ENCODE assay signal across 1 cellular context in genomic region chr6:142913511-142914047, GRCh38.
TF ChIP-seq lines count a peak whose summit lies in the region.

No MANE protein-coding gene starts in this region.

TF ChIP-seq in GM12878, 131 proteins besides CTCF, POLR2A, EP300 and RAD21 (continued from another document and continues in another):
- TF ChIP-seq, protein P1, sequence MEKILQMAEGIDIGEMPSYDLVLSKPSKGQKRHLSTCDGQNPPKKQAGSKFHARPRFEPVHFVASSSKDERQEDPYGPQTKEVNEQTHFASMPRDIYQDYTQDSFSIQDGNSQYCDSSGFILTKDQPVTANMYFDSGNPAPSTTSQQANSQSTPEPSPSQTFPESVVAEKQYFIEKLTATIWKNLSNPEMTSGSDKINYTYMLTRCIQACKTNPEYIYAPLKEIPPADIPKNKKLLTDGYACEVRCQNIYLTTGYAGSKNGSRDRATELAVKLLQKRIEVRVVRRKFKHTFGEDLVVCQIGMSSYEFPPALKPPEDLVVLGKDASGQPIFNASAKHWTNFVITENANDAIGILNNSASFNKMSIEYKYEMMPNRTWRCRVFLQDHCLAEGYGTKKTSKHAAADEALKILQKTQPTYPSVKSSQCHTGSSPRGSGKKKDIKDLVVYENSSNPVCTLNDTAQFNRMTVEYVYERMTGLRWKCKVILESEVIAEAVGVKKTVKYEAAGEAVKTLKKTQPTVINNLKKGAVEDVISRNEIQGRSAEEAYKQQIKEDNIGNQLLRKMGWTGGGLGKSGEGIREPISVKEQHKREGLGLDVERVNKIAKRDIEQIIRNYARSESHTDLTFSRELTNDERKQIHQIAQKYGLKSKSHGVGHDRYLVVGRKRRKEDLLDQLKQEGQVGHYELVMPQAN (conservative IDR thresholded peaks at IDR 0.05) = peak; percentile 50; the same call in 1 of the 2 replicates
- TF ChIP-seq, protein P2, sequence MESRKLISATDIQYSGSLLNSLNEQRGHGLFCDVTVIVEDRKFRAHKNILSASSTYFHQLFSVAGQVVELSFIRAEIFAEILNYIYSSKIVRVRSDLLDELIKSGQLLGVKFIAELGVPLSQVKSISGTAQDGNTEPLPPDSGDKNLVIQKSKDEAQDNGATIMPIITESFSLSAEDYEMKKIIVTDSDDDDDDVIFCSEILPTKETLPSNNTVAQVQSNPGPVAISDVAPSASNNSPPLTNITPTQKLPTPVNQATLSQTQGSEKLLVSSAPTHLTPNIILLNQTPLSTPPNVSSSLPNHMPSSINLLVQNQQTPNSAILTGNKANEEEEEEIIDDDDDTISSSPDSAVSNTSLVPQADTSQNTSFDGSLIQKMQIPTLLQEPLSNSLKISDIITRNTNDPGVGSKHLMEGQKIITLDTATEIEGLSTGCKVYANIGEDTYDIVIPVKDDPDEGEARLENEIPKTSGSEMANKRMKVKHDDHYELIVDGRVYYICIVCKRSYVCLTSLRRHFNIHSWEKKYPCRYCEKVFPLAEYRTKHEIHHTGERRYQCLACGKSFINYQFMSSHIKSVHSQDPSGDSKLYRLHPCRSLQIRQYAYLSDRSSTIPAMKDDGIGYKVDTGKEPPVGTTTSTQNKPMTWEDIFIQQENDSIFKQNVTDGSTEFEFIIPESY (IDR thresholded peaks at IDR 0.05) = no peak
- TF ChIP-seq SMC3 (IDR thresholded peaks at IDR 0.05; ENCODE audit: borderline replicate concordance, low read length) (peak; percentile 56; the same call in 1 of the 2 replicates), SP1 (IDR thresholded peaks at IDR 0.05; ENCODE audit: low read depth, low read length) (peak; percentile 70), RAD51 (IDR thresholded peaks at IDR 0.05) (peak; percentile 63), GABPA (IDR thresholded peaks at IDR 0.05; ENCODE audit: low read depth) (no peak), MEF2A (IDR thresholded peaks at IDR 0.05; ENCODE audit: insufficient read depth, low read depth, low read length) (peak; percentile 60; the same call in 1 of the 2 replicates), ZNF24 (IDR thresholded peaks at IDR 0.05) (peak; percentile 94), SRF (IDR thresholded peaks at IDR 0.05; ENCODE audit: low read depth in 2 of 2, low read length in 2 of 2) (peak in 1 of 2 experiments; percentile 72; a peak in 2 of 4 replicates), CBX3 (IDR thresholded peaks at IDR 0.05; ENCODE audit: borderline replicate concordance, low read depth) (no peak), SREBF1 (IDR thresholded peaks at IDR 0.05; ENCODE audit: low read length) (no peak), LARP7 (IDR thresholded peaks at IDR 0.05) (no peak), EED (IDR thresholded peaks at IDR 0.05; ENCODE audit: low read depth) (peak; percentile 93), MYB (IDR thresholded peaks at IDR 0.05; ENCODE audit: borderline replicate concordance, low read depth, low read length) (no peak), KAT2A (conservative IDR thresholded peaks at IDR 0.05; ENCODE audit: control insufficient read depth, low read depth, low read length) (no peak), ZNF274 (IDR thresholded peaks at IDR 0.05; ENCODE audit: insufficient read depth, insufficient read length) (no peak), TCF7 (IDR thresholded peaks at IDR 0.05; ENCODE audit: borderline replicate concordance) (no peak; the same call in 1 of the 2 replicates), POLR2AphosphoS2 (IDR thresholded peaks at IDR 0.05; ENCODE audit: low read depth, low read length) (no peak), YY1 (IDR thresholded peaks at IDR 0.05; ENCODE audit: low read depth, low read length) (peak; percentile 34; the same call in 1 of the 2 replicates), HCFC1 (IDR thresholded peaks at IDR 0.05; ENCODE audit: low read length) (no peak), HDAC2 (IDR thresholded peaks at IDR 0.05) (no peak), CHD1 (IDR thresholded peaks at IDR 0.05; ENCODE audit: low read depth, low read length) (no peak), SMAD5 (IDR thresholded peaks at IDR 0.05; ENCODE audit: low read depth) (no peak), ATF3 (IDR thresholded peaks at IDR 0.05; ENCODE audit: borderline replicate concordance, extremely low read depth, low read depth, low read length) (no peak), NRF1 (conservative IDR thresholded peaks at IDR 0.05; ENCODE audit: low read depth, low read length) (no peak), SMARCA5 (IDR thresholded peaks at IDR 0.05) (peak; percentile 39; the same call in 1 of the 2 replicates), SIN3A (IDR thresholded peaks at IDR 0.05; ENCODE audit: low read depth, low read length) (no peak), BCLAF1 (IDR thresholded peaks at IDR 0.05) (no peak), KDM1A (IDR thresholded peaks at IDR 0.05; ENCODE audit: borderline replicate concordance) (no peak), BCL3 (IDR thresholded peaks at IDR 0.05; ENCODE audit: borderline replicate concordance, insufficient read depth, low read depth, low read length, poor library complexity, severe bottlenecking) (peak; percentile 55), NR2C2 (IDR thresholded peaks at IDR 0.05; ENCODE audit: borderline replicate concordance, control insufficient read depth, insufficient read length, low read depth) (no peak), TBL1XR1 (IDR thresholded peaks at IDR 0.05; ENCODE audit: low read depth, low read length) (peak; percentile 90), NBN (IDR thresholded peaks at IDR 0.05) (peak; percentile 96)
- TF ChIP-seq, protein P3, sequence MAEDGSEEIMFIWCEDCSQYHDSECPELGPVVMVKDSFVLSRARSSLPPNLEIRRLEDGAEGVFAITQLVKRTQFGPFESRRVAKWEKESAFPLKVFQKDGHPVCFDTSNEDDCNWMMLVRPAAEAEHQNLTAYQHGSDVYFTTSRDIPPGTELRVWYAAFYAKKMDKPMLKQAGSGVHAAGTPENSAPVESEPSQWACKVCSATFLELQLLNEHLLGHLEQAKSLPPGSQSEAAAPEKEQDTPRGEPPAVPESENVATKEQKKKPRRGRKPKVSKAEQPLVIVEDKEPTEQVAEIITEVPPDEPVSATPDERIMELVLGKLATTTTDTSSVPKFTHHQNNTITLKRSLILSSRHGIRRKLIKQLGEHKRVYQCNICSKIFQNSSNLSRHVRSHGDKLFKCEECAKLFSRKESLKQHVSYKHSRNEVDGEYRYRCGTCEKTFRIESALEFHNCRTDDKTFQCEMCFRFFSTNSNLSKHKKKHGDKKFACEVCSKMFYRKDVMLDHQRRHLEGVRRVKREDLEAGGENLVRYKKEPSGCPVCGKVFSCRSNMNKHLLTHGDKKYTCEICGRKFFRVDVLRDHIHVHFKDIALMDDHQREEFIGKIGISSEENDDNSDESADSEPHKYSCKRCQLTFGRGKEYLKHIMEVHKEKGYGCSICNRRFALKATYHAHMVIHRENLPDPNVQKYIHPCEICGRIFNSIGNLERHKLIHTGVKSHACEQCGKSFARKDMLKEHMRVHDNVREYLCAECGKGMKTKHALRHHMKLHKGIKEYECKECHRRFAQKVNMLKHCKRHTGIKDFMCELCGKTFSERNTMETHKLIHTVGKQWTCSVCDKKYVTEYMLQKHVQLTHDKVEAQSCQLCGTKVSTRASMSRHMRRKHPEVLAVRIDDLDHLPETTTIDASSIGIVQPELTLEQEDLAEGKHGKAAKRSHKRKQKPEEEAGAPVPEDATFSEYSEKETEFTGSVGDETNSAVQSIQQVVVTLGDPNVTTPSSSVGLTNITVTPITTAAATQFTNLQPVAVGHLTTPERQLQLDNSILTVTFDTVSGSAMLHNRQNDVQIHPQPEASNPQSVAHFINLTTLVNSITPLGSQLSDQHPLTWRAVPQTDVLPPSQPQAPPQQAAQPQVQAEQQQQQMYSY (CRISPR knock-in tag; IDR thresholded peaks at IDR 0.05) = no peak
- TF ChIP-seq, protein P4, sequence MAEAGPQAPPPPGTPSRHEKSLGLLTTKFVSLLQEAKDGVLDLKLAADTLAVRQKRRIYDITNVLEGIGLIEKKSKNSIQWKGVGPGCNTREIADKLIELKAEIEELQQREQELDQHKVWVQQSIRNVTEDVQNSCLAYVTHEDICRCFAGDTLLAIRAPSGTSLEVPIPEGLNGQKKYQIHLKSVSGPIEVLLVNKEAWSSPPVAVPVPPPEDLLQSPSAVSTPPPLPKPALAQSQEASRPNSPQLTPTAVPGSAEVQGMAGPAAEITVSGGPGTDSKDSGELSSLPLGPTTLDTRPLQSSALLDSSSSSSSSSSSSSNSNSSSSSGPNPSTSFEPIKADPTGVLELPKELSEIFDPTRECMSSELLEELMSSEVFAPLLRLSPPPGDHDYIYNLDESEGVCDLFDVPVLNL (IDR thresholded peaks at IDR 0.05; ENCODE audit: low read depth, low read length) = no peak
- TF ChIP-seq, protein P5, sequence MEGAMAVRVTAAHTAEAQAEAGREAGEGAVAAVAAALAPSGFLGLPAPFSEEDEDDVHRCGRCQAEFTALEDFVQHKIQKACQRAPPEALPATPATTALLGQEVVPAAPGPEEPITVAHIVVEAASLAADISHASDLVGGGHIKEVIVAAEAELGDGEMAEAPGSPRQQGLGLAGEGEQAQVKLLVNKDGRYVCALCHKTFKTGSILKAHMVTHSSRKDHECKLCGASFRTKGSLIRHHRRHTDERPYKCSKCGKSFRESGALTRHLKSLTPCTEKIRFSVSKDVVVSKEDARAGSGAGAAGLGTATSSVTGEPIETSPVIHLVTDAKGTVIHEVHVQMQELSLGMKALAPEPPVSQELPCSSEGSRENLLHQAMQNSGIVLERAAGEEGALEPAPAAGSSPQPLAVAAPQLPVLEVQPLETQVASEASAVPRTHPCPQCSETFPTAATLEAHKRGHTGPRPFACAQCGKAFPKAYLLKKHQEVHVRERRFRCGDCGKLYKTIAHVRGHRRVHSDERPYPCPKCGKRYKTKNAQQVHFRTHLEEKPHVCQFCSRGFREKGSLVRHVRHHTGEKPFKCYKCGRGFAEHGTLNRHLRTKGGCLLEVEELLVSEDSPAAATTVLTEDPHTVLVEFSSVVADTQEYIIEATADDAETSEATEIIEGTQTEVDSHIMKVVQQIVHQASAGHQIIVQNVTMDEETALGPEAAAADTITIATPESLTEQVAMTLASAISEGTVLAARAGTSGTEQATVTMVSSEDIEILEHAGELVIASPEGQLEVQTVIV (IDR thresholded peaks at IDR 0.05; ENCODE audit: borderline replicate concordance, partially characterized antibody) = no peak
- TF ChIP-seq, protein P6, sequence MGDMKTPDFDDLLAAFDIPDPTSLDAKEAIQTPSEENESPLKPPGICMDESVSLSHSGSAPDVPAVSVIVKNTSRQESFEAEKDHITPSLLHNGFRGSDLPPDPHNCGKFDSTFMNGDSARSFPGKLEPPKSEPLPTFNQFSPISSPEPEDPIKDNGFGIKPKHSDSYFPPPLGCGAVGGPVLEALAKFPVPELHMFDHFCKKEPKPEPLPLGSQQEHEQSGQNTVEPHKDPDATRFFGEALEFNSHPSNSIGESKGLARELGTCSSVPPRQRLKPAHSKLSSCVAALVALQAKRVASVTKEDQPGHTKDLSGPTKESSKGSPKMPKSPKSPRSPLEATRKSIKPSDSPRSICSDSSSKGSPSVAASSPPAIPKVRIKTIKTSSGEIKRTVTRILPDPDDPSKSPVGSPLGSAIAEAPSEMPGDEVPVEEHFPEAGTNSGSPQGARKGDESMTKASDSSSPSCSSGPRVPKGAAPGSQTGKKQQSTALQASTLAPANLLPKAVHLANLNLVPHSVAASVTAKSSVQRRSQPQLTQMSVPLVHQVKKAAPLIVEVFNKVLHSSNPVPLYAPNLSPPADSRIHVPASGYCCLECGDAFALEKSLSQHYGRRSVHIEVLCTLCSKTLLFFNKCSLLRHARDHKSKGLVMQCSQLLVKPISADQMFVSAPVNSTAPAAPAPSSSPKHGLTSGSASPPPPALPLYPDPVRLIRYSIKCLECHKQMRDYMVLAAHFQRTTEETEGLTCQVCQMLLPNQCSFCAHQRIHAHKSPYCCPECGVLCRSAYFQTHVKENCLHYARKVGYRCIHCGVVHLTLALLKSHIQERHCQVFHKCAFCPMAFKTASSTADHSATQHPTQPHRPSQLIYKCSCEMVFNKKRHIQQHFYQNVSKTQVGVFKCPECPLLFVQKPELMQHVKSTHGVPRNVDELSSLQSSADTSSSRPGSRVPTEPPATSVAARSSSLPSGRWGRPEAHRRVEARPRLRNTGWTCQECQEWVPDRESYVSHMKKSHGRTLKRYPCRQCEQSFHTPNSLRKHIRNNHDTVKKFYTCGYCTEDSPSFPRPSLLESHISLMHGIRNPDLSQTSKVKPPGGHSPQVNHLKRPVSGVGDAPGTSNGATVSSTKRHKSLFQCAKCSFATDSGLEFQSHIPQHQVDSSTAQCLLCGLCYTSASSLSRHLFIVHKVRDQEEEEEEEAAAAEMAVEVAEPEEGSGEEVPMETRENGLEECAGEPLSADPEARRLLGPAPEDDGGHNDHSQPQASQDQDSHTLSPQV (IDR thresholded peaks at IDR 0.05) = no peak
- TF ChIP-seq, protein P7, sequence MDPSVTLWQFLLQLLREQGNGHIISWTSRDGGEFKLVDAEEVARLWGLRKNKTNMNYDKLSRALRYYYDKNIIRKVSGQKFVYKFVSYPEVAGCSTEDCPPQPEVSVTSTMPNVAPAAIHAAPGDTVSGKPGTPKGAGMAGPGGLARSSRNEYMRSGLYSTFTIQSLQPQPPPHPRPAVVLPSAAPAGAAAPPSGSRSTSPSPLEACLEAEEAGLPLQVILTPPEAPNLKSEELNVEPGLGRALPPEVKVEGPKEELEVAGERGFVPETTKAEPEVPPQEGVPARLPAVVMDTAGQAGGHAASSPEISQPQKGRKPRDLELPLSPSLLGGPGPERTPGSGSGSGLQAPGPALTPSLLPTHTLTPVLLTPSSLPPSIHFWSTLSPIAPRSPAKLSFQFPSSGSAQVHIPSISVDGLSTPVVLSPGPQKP (IDR thresholded peaks at IDR 0.05; ENCODE audit: low read depth, low read length) = no peak
